ENCODE assay signal across 8 cellular contexts in genomic region chr16:81493755-81494433, GRCh38. TPM values are rescaled to one million over a fixed set of nuclear protein-coding genes. Genes with fewer than 3 reads are reported as not detected.
A peak's percentile ranks its signal among the peaks of the same experiment; 100 is the strongest.
DNase-seq lines count a peak whose midpoint lies in the region; ATAC-seq and TF ChIP-seq lines count a peak whose summit lies in the region.

No MANE protein-coding gene starts in this region.

- TF ChIP-seq CTCF in CD14-positive monocyte (IDR thresholded peaks at IDR 0.05) (no peak), body of pancreas (IDR thresholded peaks at IDR 0.05) (no peak), left lung (IDR thresholded peaks at IDR 0.05) (no peak)

- H3K27ac Mint-ChIP-seq in CD14-positive monocyte = peak overlapping the region; percentile 58 to 86 (median 82)

- no peaks in the 10 kb centered on the region for H3K9me3 Mint-ChIP-seq in CD14-positive monocyte

- peaks cover 33 to 47% of the 10 kb centered on the region in 2 donors for H3K36me3 Mint-ChIP-seq in CD14-positive monocyte

- no peak overlapping the region for H3K4me3 Mint-ChIP-seq in CD14-positive monocyte

- H3K27me3 ChIP-seq in body of pancreas = no peaks in the 10 kb centered on the region
- no peaks in the 10 kb centered on the region for H3K27me3 ChIP-seq in left lung

- TF ChIP-seq POLR2A in body of pancreas (IDR thresholded peaks at IDR 0.05) = peak in 2 of 3 donors; percentile 23 to 47

- H3K9me3 ChIP-seq in body of pancreas = no peaks in the 10 kb centered on the region
- H3K9me3 ChIP-seq in left lung = no peaks in the 10 kb centered on the region

- H3K27ac ChIP-seq in body of pancreas = peak overlapping the region; percentile 84 to 94 (median 90)
- H3K27ac ChIP-seq in left lung = peak overlapping the region; percentile 7 to 64

- H3K36me3 ChIP-seq in body of pancreas (replicated peaks in 1 of 2; ENCODE audit: insufficient read depth in 1 of 2, low read depth in 2 of 2) = no peaks in the 10 kb centered on the region
- peaks cover 0 to 6% of the 10 kb centered on the region in 2 donors for H3K36me3 ChIP-seq in left lung

- intact Hi-C loops in CD14-positive monocyte (cut with micrococcal nuclease) (loop anchor here in 1 of 2 donors (2.0 kb wide), 1 partner anchor 47 kb away; no protein-coding TSS in a partner anchor), body of pancreas (cut with DNase I) (no loop called here), left lung (cut with DNase I) (no loop called here)

- H3K27me3 Mint-ChIP-seq in CD14-positive monocyte (ENCODE audit: low read depth in 3 of 3) = peaks cover 0 to 1% (median under 1%) of the 10 kb centered on the region in 3 donors

- ATAC-seq in body of pancreas (peak; percentile 91), left lung (peak; percentile 75), GM21515 (IDR thresholded peaks at IDR 0.05; ENCODE audit: unreplicated experiment) (no peak)

- DNase-seq in CD14-positive monocyte (ENCODE audit: low spot score) (peak; percentile 88), NCI-H2107 (lab: John Stamatoyannopoulos, UW) (peak; percentile 15), body of pancreas (peak; percentile 90 to 95 (median 94)), left lung (peak in 1 of 2 donors; percentile 88), cerebellar nuclear complex (lab: John Stamatoyannopoulos, UW) (no peak), NCI-H345 (lab: John Stamatoyannopoulos, UW) (no peak)
- peak; percentile 65 for DNase-seq in stimulated activated CD8-positive, alpha-beta memory T cell treated with anti-CD3 and anti-CD28 coated beads, Interleukin-4, amount 100 ng/mL, for 48 hours

- peaks cover 94% of the 10 kb centered on the region for H3K4me1 Mint-ChIP-seq in CD14-positive monocyte

- H3K4me3 ChIP-seq in body of pancreas (no peak overlapping the region), left lung (no peak overlapping the region)

- WGBS in body of pancreas, 2 donors = 20 to 73% methylated on average over 7 to 23 of the region's 23 CpGs

- H3K4me1 ChIP-seq in body of pancreas (peaks cover 71% of the 10 kb centered on the region), left lung (peaks cover 25 to 99% of the 10 kb centered on the region in 2 donors)

RNA-seq across cellular contexts. Expression of gene CMIP, which starts 49.3 kb away (rescaled TPM):
- under 1 TPM; 0.85 to 0.93 TPM for polyA plus RNA-seq in CD14-positive monocyte
- total RNA-seq in body of pancreas (10 to 100 TPM; 18.7 to 18.8 TPM), left lung (10 to 100 TPM; 50.8 to 55.8 TPM)

Comparison
In these comparisons a context has a peak if more than half of its experiments do, and no peak if none do; other contexts are left out.
1. DNase-seq: peak in CD14-positive monocyte (single experiment), NCI-H2107 (single experiment), body of pancreas (4 of 4) and stimulated activated CD8-positive, alpha-beta memory T cell treated with anti-CD3 and anti-CD28 coated beads, Interleukin-4, amount 100 ng/mL, for 48 hours (single experiment); none in cerebellar nuclear complex (0 of 2) and NCI-H345 (single experiment).